In genomic region chr22:23240639-23241389, GRCh38 we compare ENCODE assay signal across 9 cellular contexts.
DNase-seq lines count a peak whose midpoint lies in the region; TF ChIP-seq lines count a peak whose summit lies in the region.
"Had no signal": no experiment of that assay in that cellular context is flagged by ENCODE, and none has a peak within 500 bp of the region (broad histone marks: within the 10 kb centered on the region; RNA-seq: fewer than 3 reads in every experiment).

No MANE protein-coding gene starts in this region.

- intact Hi-C loops in activated T-helper 1 cell treated with anti-CD3 and anti-CD28 coated beads, Interleukin-12 subunit alpha, Interleukin-12 subunit beta, Interleukin-2, Interleukin-4 antibody, amounts not matched to agents 30 ng/mL and 10 ng/mL and 1 ng/mL, durations not matched to agents 14 hours and 24 hours and 36 hours (cut with micrococcal nuclease) = loop anchor here (1.0 to 5.0 kb wide), 2 partner anchors 59 to 229 kb away; no protein-coding TSS in a partner anchor

- H3K36me3 Mint-ChIP-seq in activated T-helper 1 cell treated with anti-CD3 and anti-CD28 coated beads, Interleukin-12 subunit alpha, Interleukin-12 subunit beta, Interleukin-2, Interleukin-4 antibody, amounts not matched to agents 30 ng/mL and 10 ng/mL and 1 ng/mL, durations not matched to agents 14 hours and 24 hours and 36 hours (ENCODE audit: low read depth) = peaks cover 5% of the 10 kb centered on the region

- H3K9me3 Mint-ChIP-seq in activated T-helper 1 cell treated with anti-CD3 and anti-CD28 coated beads, Interleukin-12 subunit alpha, Interleukin-12 subunit beta, Interleukin-2, Interleukin-4 antibody, amounts not matched to agents 30 ng/mL and 10 ng/mL and 1 ng/mL, durations not matched to agents 14 hours and 24 hours and 36 hours = peaks cover 3% of the 10 kb centered on the region

- TF ChIP-seq CTCF in HFF-Myc (IDR thresholded peaks at IDR 0.05; ENCODE audit: low read depth, low read length, missing control alignments) = peak; percentile 36

- H3K4me1 Mint-ChIP-seq in activated T-helper 1 cell treated with anti-CD3 and anti-CD28 coated beads, Interleukin-12 subunit alpha, Interleukin-12 subunit beta, Interleukin-2, Interleukin-4 antibody, amounts not matched to agents 30 ng/mL and 10 ng/mL and 1 ng/mL, durations not matched to agents 14 hours and 24 hours and 36 hours (ENCODE audit: low read depth) = peaks cover 75% of the 10 kb centered on the region

- H3K27ac Mint-ChIP-seq in activated T-helper 1 cell treated with anti-CD3 and anti-CD28 coated beads, Interleukin-12 subunit alpha, Interleukin-12 subunit beta, Interleukin-2, Interleukin-4 antibody, amounts not matched to agents 30 ng/mL and 10 ng/mL and 1 ng/mL, durations not matched to agents 14 hours and 24 hours and 36 hours = peak overlapping the region; percentile 91

- peak; percentile 13 to 20 for DNase-seq in AML-193 (lab: John Stamatoyannopoulos, UW)
- DNase-seq in HFF-Myc (ENCODE audit: extremely low read depth, low read depth) = no peak
- DNase-seq in activated T-helper 1 cell treated with anti-CD3 and anti-CD28 coated beads, Interleukin-12 subunit alpha, Interleukin-12 subunit beta, Interleukin-2, Interleukin-4 antibody, amounts not matched to agents 30 ng/mL and 10 ng/mL and 1 ng/mL, durations not matched to agents 14 hours and 24 hours and 36 hours (ENCODE audit: low spot score) = no peak
- peak; percentile 51 for DNase-seq in left kidney (ENCODE audit: low read depth, low spot score)
- no peak for DNase-seq in NCI-H1092 (lab: John Stamatoyannopoulos, UW)
- DNase-seq in NCI-H2171 (lab: John Stamatoyannopoulos, UW) = no peak
- no peak for DNase-seq in activated CD8-positive, alpha-beta memory T cell treated with anti-CD3 and anti-CD28 coated beads for 24 hours
- DNase-seq in NCI-H2107 treated with DMSO at 0.1 percent for 48 hours (lab: John Stamatoyannopoulos, UW; ENCODE audit: unreplicated experiment) = no peak
- DNase-seq: kidney glomerular epithelial cell had no signal

- no peaks in the 10 kb centered on the region for H3K27me3 Mint-ChIP-seq in activated T-helper 1 cell treated with anti-CD3 and anti-CD28 coated beads, Interleukin-12 subunit alpha, Interleukin-12 subunit beta, Interleukin-2, Interleukin-4 antibody, amounts not matched to agents 30 ng/mL and 10 ng/mL and 1 ng/mL, durations not matched to agents 14 hours and 24 hours and 36 hours (ENCODE audit: insufficient read depth)

- peak overlapping the region; percentile 21 for H3K4me3 Mint-ChIP-seq in activated T-helper 1 cell treated with anti-CD3 and anti-CD28 coated beads, Interleukin-12 subunit alpha, Interleukin-12 subunit beta, Interleukin-2, Interleukin-4 antibody, amounts not matched to agents 30 ng/mL and 10 ng/mL and 1 ng/mL, durations not matched to agents 14 hours and 24 hours and 36 hours

- H3K4me3 ChIP-seq in HFF-Myc (replicated peaks; ENCODE audit: low read depth, low read length) = no peak overlapping the region

Comparison
In these comparisons a context has a peak if more than half of its experiments do, and no peak if none do; other contexts are left out.
1. DNase-seq: peak in AML-193 (2 of 2) and left kidney (single experiment); none in HFF-Myc (single experiment), activated T-helper 1 cell treated with anti-CD3 and anti-CD28 coated beads, Interleukin-12 subunit alpha, Interleukin-12 subunit beta, Interleukin-2, Interleukin-4 antibody, amounts not matched to agents 30 ng/mL and 10 ng/mL and 1 ng/mL, durations not matched to agents 14 hours and 24 hours and 36 hours (single experiment), NCI-H1092 (single experiment), NCI-H2171 (single experiment), activated CD8-positive, alpha-beta memory T cell treated with anti-CD3 and anti-CD28 coated beads for 24 hours (single experiment) and NCI-H2107 treated with DMSO at 0.1 percent for 48 hours (single experiment).